Comparison of ENCODE assay signal across 13 cellular contexts in genomic region chr9:87712801-87713277, GRCh38. TPM values are rescaled to one million over a fixed set of nuclear protein-coding genes. Genes with fewer than 3 reads are reported as not detected.
A peak's percentile ranks its signal among the peaks of the same experiment; 100 is the strongest.
DNase-seq lines count a peak whose midpoint lies in the region; TF ChIP-seq lines count a peak whose summit lies in the region.
"Had no signal": no experiment of that assay in that cellular context is flagged by ENCODE, and none has a peak within 500 bp of the region (broad histone marks: within the 10 kb centered on the region; RNA-seq: fewer than 3 reads in every experiment).

No MANE protein-coding gene starts in this region.

- DNase-seq in activated CD4-positive, alpha-beta T cell treated with anti-CD3 and anti-CD28 coated beads, Interleukin-2, amount 10 ng/mL, durations not matched to agents 24 days and 14 days, result no peak
- DNase-seq in activated CD4-positive, alpha-beta T cell treated with anti-CD3 and anti-CD28 coated beads, Interleukin-2, amount 50 U/mL, for 4 hours, result no peak
- DNase-seq in breast epithelium (ENCODE audit: low spot score in 2 of 2) (no peak), mesothelial cell of epicardium (ENCODE audit: low spot score in 2 of 2, unreplicated experiment in 2 of 2) (no peak), type B pancreatic cell (ENCODE audit: extremely low spot score, unreplicated experiment) (no peak), NCI-H187 (lab: John Stamatoyannopoulos, UW) (no peak), midbrain (lab: John Stamatoyannopoulos, UW) (no peak)
- no peak for DNase-seq in stimulated activated CD4-positive, alpha-beta T cell treated with anti-CD3 and anti-CD28 coated beads, Interleukin-1b, Interleukin-23, amount 100 ng/mL, for 48 hours
- DNase-seq: NCI-H69, spleen had no signal

- peak overlapping the region; percentile 8 for H3K27ac Mint-ChIP-seq in activated CD4-positive, alpha-beta T cell treated with anti-CD3 and anti-CD28 coated beads, Interleukin-2, amount 10 ng/mL, durations not matched to agents 24 days and 14 days
- H3K27ac Mint-ChIP-seq in mesothelial cell of epicardium (peak overlapping the region; percentile 1), type B pancreatic cell (peak overlapping the region; percentile 33)
- H3K27ac Mint-ChIP-seq: activated naive CD4-positive, alpha-beta T cell treated with anti-CD3 and anti-CD28 coated beads, Interleukin-2, amount 50 U/mL, for 24 hours had no signal

- no peak overlapping the region for H3K4me3 ChIP-seq in breast epithelium
- H3K4me3 ChIP-seq: mucosa of descending colon had no signal

- TF ChIP-seq POLR2A in breast epithelium (IDR thresholded peaks at IDR 0.05), result no peak

- H3K36me3 Mint-ChIP-seq in activated CD4-positive, alpha-beta T cell treated with anti-CD3 and anti-CD28 coated beads, Interleukin-2, amount 10 ng/mL, durations not matched to agents 24 days and 14 days (ENCODE audit: low read depth), result no peaks in the 10 kb centered on the region
- H3K36me3 Mint-ChIP-seq in mesothelial cell of epicardium (peaks cover 11% of the 10 kb centered on the region), type B pancreatic cell (peaks cover 15% of the 10 kb centered on the region)
- H3K36me3 Mint-ChIP-seq: activated naive CD4-positive, alpha-beta T cell treated with anti-CD3 and anti-CD28 coated beads, Interleukin-2, amount 50 U/mL, for 24 hours had no signal

- H3K4me1 ChIP-seq in breast epithelium, result no peaks in the 10 kb centered on the region

- no peaks in the 10 kb centered on the region for H3K9me3 Mint-ChIP-seq in activated CD4-positive, alpha-beta T cell treated with anti-CD3 and anti-CD28 coated beads, Interleukin-2, amount 10 ng/mL, durations not matched to agents 24 days and 14 days
- H3K9me3 Mint-ChIP-seq in mesothelial cell of epicardium (no peaks in the 10 kb centered on the region), type B pancreatic cell (no peaks in the 10 kb centered on the region)
- H3K9me3 Mint-ChIP-seq: activated naive CD4-positive, alpha-beta T cell treated with anti-CD3 and anti-CD28 coated beads, Interleukin-2, amount 50 U/mL, for 24 hours had no signal

- no peaks in the 10 kb centered on the region for H3K27me3 ChIP-seq in breast epithelium
- H3K27me3 ChIP-seq: dorsolateral prefrontal cortex, spleen had no signal

- intact Hi-C loops in activated CD4-positive, alpha-beta T cell treated with anti-CD3 and anti-CD28 coated beads, Interleukin-2, amount 10 ng/mL, durations not matched to agents 24 days and 14 days (cut with micrococcal nuclease), result loop anchor here (1.0 kb wide), 1 partner anchor 99 kb away; no protein-coding TSS in a partner anchor
- intact Hi-C loops in breast epithelium (cut with DNase I; ENCODE audit: low total_unique reads), result no loop called here

- H3K36me3 ChIP-seq in breast epithelium, result no peaks in the 10 kb centered on the region

- no peaks in the 10 kb centered on the region for H3K9me3 ChIP-seq in breast epithelium
- H3K9me3 ChIP-seq: mucosa of descending colon, spleen had no signal

- TF ChIP-seq CTCF in breast epithelium (IDR thresholded peaks at IDR 0.05) (no peak), mesothelial cell of epicardium (IDR thresholded peaks at IDR 0.05; ENCODE audit: unreplicated experiment) (no peak), type B pancreatic cell (conservative IDR thresholded peaks at IDR 0.05) (no peak)

- H3K4me3 Mint-ChIP-seq in activated CD4-positive, alpha-beta T cell treated with anti-CD3 and anti-CD28 coated beads, Interleukin-2, amount 10 ng/mL, durations not matched to agents 24 days and 14 days, result no peak overlapping the region
- H3K4me3 Mint-ChIP-seq in mesothelial cell of epicardium, result no peak overlapping the region
- H3K4me3 Mint-ChIP-seq in type B pancreatic cell, result peak overlapping the region; percentile 12
- H3K4me3 Mint-ChIP-seq: activated naive CD4-positive, alpha-beta T cell treated with anti-CD3 and anti-CD28 coated beads, Interleukin-2, amount 50 U/mL, for 24 hours had no signal

- H3K27ac ChIP-seq in breast epithelium, result peak overlapping the region; percentile 40 to 92

- H3K27me3 Mint-ChIP-seq in activated CD4-positive, alpha-beta T cell treated with anti-CD3 and anti-CD28 coated beads, Interleukin-2, amount 10 ng/mL, durations not matched to agents 24 days and 14 days, result peaks cover 15% of the 10 kb centered on the region
- H3K27me3 Mint-ChIP-seq in mesothelial cell of epicardium (ENCODE audit: low read depth), result no peaks in the 10 kb centered on the region
- H3K27me3 Mint-ChIP-seq in type B pancreatic cell, result no peaks in the 10 kb centered on the region
- H3K27me3 Mint-ChIP-seq: activated naive CD4-positive, alpha-beta T cell treated with anti-CD3 and anti-CD28 coated beads, Interleukin-2, amount 50 U/mL, for 24 hours had no signal

- H3K4me1 Mint-ChIP-seq in activated CD4-positive, alpha-beta T cell treated with anti-CD3 and anti-CD28 coated beads, Interleukin-2, amount 10 ng/mL, durations not matched to agents 24 days and 14 days, result peaks cover 38% of the 10 kb centered on the region
- peaks cover 44% of the 10 kb centered on the region for H3K4me1 Mint-ChIP-seq in mesothelial cell of epicardium
- peaks cover 26% of the 10 kb centered on the region for H3K4me1 Mint-ChIP-seq in type B pancreatic cell (ENCODE audit: unreplicated experiment)

RNA-seq across cellular contexts. Expression of gene CTSL, which starts 13.1 kb away (rescaled TPM):
- total RNA-seq in activated CD4-positive, alpha-beta T cell treated with anti-CD3 and anti-CD28 coated beads, Interleukin-2, amount 10 ng/mL, durations not matched to agents 24 days and 14 days, result 4.0 and 4.9 TPM in 2 replicates
- 100 to 1,000 TPM in 2 of 3 donors, 10 to 100 TPM in 1; 89.0 to 147 (median 134) TPM for total RNA-seq in breast epithelium
- 85.9 to 90.5 TPM (median 86.2 TPM) in 3 replicates for total RNA-seq in mesothelial cell of epicardium
- total RNA-seq in type B pancreatic cell (ENCODE audit: low replicate concordance), result 85.7 and 117 TPM in 2 replicates

Comparison
In these comparisons a context has a peak if more than half of its experiments do, and no peak if none do; other contexts are left out.
1. RNA of gene CTSL, which starts 13.1 kb away (total RNA-seq): 89.0 to 147 TPM in breast epithelium, 85.9 to 90.5 TPM in mesothelial cell of epicardium and 85.7 to 117 TPM in type B pancreatic cell; 4.0 to 4.9 TPM in activated CD4-positive, alpha-beta T cell treated with anti-CD3 and anti-CD28 coated beads, Interleukin-2, amount 10 ng/mL, durations not matched to agents 24 days and 14 days; every median in the first group is over 10 times any median in the second.
2. Peak in every context shown above with its lines, with median percentiles within 50 percentile points of each other: H3K27ac Mint-ChIP-seq.